In genomic region chr12:108656247-108656646, GRCh38 we compare ENCODE assay signal across 3 cellular contexts. TPM values are rescaled to one million over a fixed set of nuclear protein-coding genes. Genes with fewer than 3 reads are reported as not detected.
"Had no signal": no experiment of that assay in that cellular context is flagged by ENCODE, and none has a peak within 500 bp of the region (broad histone marks: within the 10 kb centered on the region; RNA-seq: fewer than 3 reads in every experiment).

No MANE protein-coding gene starts in this region.

RNA-seq across cellular contexts. Expression of gene TMEM119, which starts 58.4 kb away (rescaled TPM):
- total RNA-seq: activated CD8-positive, alpha-beta memory T cell treated with anti-CD3 and anti-CD28 coated beads for 36 hours; activated naive CD4-positive, alpha-beta T cell treated with anti-CD3 and anti-CD28 coated beads for 36 hours; activated T-helper 1 cell treated with anti-CD3 and anti-CD28 coated beads, Interleukin-12 subunit alpha, Interleukin-12 subunit beta, Interleukin-2, Interleukin-4 antibody, amounts not matched to agents 30 ng/mL and 10 ng/mL and 1 ng/mL, durations not matched to agents 14 hours and 24 hours and 36 hours had no signal
